1 cellular context compared by ENCODE assay signal in genomic region chr2:152016175-152017120, GRCh38.
TF ChIP-seq lines count a peak whose summit lies in the region.

No MANE protein-coding gene starts in this region.

TF ChIP-seq in HepG2, 621 proteins besides CTCF, POLR2A, EP300 and RAD21 (continued from another document and continues in another):
- TF ChIP-seq THAP9 (CRISPR knock-in tag; IDR thresholded peaks at IDR 0.05; ENCODE audit: borderline replicate concordance) (no peak), PHF21A (CRISPR knock-in tag; IDR thresholded peaks at IDR 0.05) (no peak), NFKB2 (CRISPR knock-in tag; IDR thresholded peaks at IDR 0.05; ENCODE audit: borderline replicate concordance) (no peak), YY1 (IDR thresholded peaks at IDR 0.05; ENCODE audit: insufficient read depth, insufficient replicate concordance, low read depth, low read length) (no peak), ZNF263 (CRISPR knock-in tag; IDR thresholded peaks at IDR 0.05) (no peak), THAP11 (CRISPR knock-in tag; IDR thresholded peaks at IDR 0.05) (no peak), CBX2 (IDR thresholded peaks at IDR 0.05; ENCODE audit: low read depth, low read length) (no peak), CBX2 (CRISPR knock-in tag; IDR thresholded peaks at IDR 0.05; ENCODE audit: low read depth) (no peak), ZNF280D (CRISPR knock-in tag; IDR thresholded peaks at IDR 0.05) (no peak), ZNF770 (CRISPR knock-in tag; IDR thresholded peaks at IDR 0.05) (no peak), ZNF574 (CRISPR knock-in tag; IDR thresholded peaks at IDR 0.05) (no peak), EZH2 (conservative IDR thresholded peaks at IDR 0.05; ENCODE audit: low read depth, low read length) (no peak), ZBTB34 (CRISPR knock-in tag; IDR thresholded peaks at IDR 0.05) (no peak), NCOA2 (CRISPR knock-in tag; IDR thresholded peaks at IDR 0.05) (peak; percentile 80), ATF3 (CRISPR knock-in tag; IDR thresholded peaks at IDR 0.05) (no peak), ISL2 (CRISPR knock-in tag; IDR thresholded peaks at IDR 0.05) (peak; percentile 67), ZFP36L1 (CRISPR knock-in tag; IDR thresholded peaks at IDR 0.05) (no peak), ELF4 (CRISPR knock-in tag; IDR thresholded peaks at IDR 0.05; ENCODE audit: borderline replicate concordance) (no peak), ZFP36 (IDR thresholded peaks at IDR 0.05; ENCODE audit: borderline replicate concordance, low read depth, low read length, partially characterized antibody) (no peak), E2F5 (CRISPR knock-in tag; conservative IDR thresholded peaks at IDR 0.05) (no peak), NFAT5 (CRISPR knock-in tag; IDR thresholded peaks at IDR 0.05) (no peak), ZSCAN12 (CRISPR knock-in tag; IDR thresholded peaks at IDR 0.05) (no peak), POLR2AphosphoS2 (IDR thresholded peaks at IDR 0.05; ENCODE audit: low read depth, low read length) (no peak), CEBPG (CRISPR knock-in tag; IDR thresholded peaks at IDR 0.05) (no peak), PREB (CRISPR knock-in tag; IDR thresholded peaks at IDR 0.05) (no peak), ELF1 (CRISPR knock-in tag; IDR thresholded peaks at IDR 0.05) (no peak), ZGPAT (CRISPR knock-in tag; IDR thresholded peaks at IDR 0.05) (no peak), NCOA5 (CRISPR knock-in tag; IDR thresholded peaks at IDR 0.05) (no peak), NCOR1 (IDR thresholded peaks at IDR 0.05; ENCODE audit: borderline replicate concordance, low read length) (peak; percentile 32; the same call in 1 of the 2 replicates), ZNF713 (CRISPR knock-in tag; IDR thresholded peaks at IDR 0.05) (no peak), ZNF710 (CRISPR knock-in tag; IDR thresholded peaks at IDR 0.05; ENCODE audit: borderline replicate concordance) (no peak)
